ENCODE assay signal across 16 cellular contexts in the genomic region with DNA sequence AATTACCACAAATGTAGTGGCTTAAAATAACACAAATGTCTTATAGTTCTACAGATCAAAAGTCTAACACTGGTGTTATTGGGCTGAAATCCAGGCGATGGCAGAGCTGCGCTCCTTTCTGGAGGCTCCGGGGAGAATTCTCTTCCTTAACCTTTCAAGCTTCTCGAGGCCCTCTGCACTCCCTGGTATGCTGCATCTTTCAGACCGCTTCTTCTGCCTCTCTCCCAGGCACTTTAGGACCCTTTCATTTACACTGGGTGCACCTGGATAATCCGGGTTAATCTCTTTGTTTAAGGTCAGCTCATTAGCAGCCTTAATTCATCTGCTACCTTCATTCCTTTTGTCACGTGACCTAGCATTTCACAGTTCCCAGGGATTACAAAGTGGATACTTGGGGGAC.
A peak's percentile ranks its signal among the peaks of the same experiment; 100 is the strongest.
DNase-seq lines count a peak whose midpoint lies in the region; ATAC-seq, FAIRE-seq and TF ChIP-seq lines count a peak whose summit lies in the region.
"Had no signal": no experiment of that assay in that cellular context is flagged by ENCODE, and none has a peak within 500 bp of the region (broad histone marks: within the 10 kb centered on the region; RNA-seq: fewer than 3 reads in every experiment).

No MANE protein-coding gene starts in this region.

- no peaks in the 10 kb centered on the region for H3K36me3 Mint-ChIP-seq in type B pancreatic cell
- no peaks in the 10 kb centered on the region for H3K36me3 Mint-ChIP-seq in Calu3 (ENCODE audit: insufficient read depth, unreplicated experiment)

- H3K9me3 ChIP-seq in HepG2 (ENCODE audit: low read length) (no peaks in the 10 kb centered on the region), right lobe of liver (no peaks in the 10 kb centered on the region), vagina (no peaks in the 10 kb centered on the region)

- H3K4me3 ChIP-seq in HepG2 (replicated peaks in 1 of 3; ENCODE audit: insufficient read depth in 1 of 3, low read depth in 2 of 3, low read length in 3 of 3) (no peak overlapping the region), right lobe of liver (no peak overlapping the region), astrocyte of the spinal cord (ENCODE audit: low read depth, low read length) (no peak overlapping the region), vagina (no peak overlapping the region)
- H3K4me3 ChIP-seq: heart right ventricle, lung had no signal

- H3K4me1 ChIP-seq in HepG2 (ENCODE audit: insufficient read depth, low read length) (peaks cover 28% of the 10 kb centered on the region), right lobe of liver (peaks cover 0 to 14% (median 8%) of the 10 kb centered on the region in 4 donors), vagina (no peaks in the 10 kb centered on the region)
- H3K4me1 ChIP-seq: parathyroid adenoma had no signal

- H3K27me3 ChIP-seq in HepG2 (ENCODE audit: control insufficient read depth in 1 of 2, insufficient read depth in 2 of 2, low read length in 2 of 2) (no peaks in the 10 kb centered on the region), right lobe of liver (no peaks in the 10 kb centered on the region), vagina (no peaks in the 10 kb centered on the region)
- H3K27me3 ChIP-seq: heart right ventricle had no signal

- in situ Hi-C loops in HepG2 (cut with HindIII; ENCODE audit: extremely low pct_ligation_motif_present, low pct_unique_long_range_greater_than_20kb), result no loop called here
- in situ Hi-C loops in astrocyte of the spinal cord (cut with HindIII; ENCODE audit: low sequenced_read_pairs), result no loop called here

- H3K4me2 ChIP-seq in HepG2 (ENCODE audit: low read depth, low read length), result no peak overlapping the region

- no peaks in the 10 kb centered on the region for H4K20me1 ChIP-seq in HepG2 (ENCODE audit: insufficient read depth, low read length)

- H2AFZ ChIP-seq in HepG2 (ENCODE audit: low read length), result no peak overlapping the region
- H2AFZ ChIP-seq: parathyroid adenoma had no signal

- WGBS in HepG2 (ENCODE audit: low lambda C conversion rate), result 89% methylated on average over 7 of the region's 7 CpGs
- WGBS in right lobe of liver (ENCODE audit: insufficient coverage, low coverage, low lambda C conversion rate, missing lambda C conversion rate), result 85% methylated on average over 7 of the region's 7 CpGs

- no peak for TF ChIP-seq RAD21 in HepG2 (CRISPR knock-in tag; IDR thresholded peaks at IDR 0.05)

- CTCF ChIA-PET in HepG2 (lab: Yijun Ruan, JAX; ENCODE audit: low intra/inter-chr PET ratio, low total read pairs), result no interaction called here
- CTCF ChIA-PET in Calu3 (lab: Charles Lee), result no interaction called here

- TF ChIP-seq POLR2A in HepG2 (IDR thresholded peaks at IDR 0.05; ENCODE audit: insufficient read depth in 1 of 2, low read depth in 2 of 2, low read length in 2 of 2) (no peak), right lobe of liver (IDR thresholded peaks at IDR 0.05) (no peak), vagina (IDR thresholded peaks at IDR 0.05) (no peak)

- intact Hi-C loops in HepG2 (cut with micrococcal nuclease; ENCODE audit: unreplicated experiment) (loop anchor here (1.0 kb wide), 1 partner anchor 118 kb away; no protein-coding TSS in a partner anchor), right lobe of liver (cut with DNase I) (no loop called here), vagina (cut with DNase I) (no loop called here), Calu3 (cut with micrococcal nuclease; ENCODE audit: unreplicated experiment) (no loop called here)

- H3K4me3 Mint-ChIP-seq in type B pancreatic cell (no peak overlapping the region), Calu3 (ENCODE audit: low read depth, unreplicated experiment) (no peak overlapping the region)
- H3K4me3 Mint-ChIP-seq: stimulated activated effector memory CD8-positive, alpha-beta T cell treated with anti-CD3 and anti-CD28 coated beads, Interleukin-12 subunit alpha, Interleukin-12 subunit beta, amount 100 ng/mL, for 72 hours had no signal

- H3K27me3 Mint-ChIP-seq in type B pancreatic cell (no peaks in the 10 kb centered on the region), Calu3 (ENCODE audit: unreplicated experiment) (no peaks in the 10 kb centered on the region)

- POLR2A ChIA-PET in HepG2 (lab: Yijun Ruan, JAX), result interaction anchor here (2.0 to 2.4 kb wide), 2 partner anchors 35 to 73 kb away, joined by 5 to 8 read pairs; no protein-coding TSS in a partner anchor

- H3K36me3 ChIP-seq in HepG2 (replicated peaks in 1 of 2; ENCODE audit: control insufficient read depth in 1 of 2, insufficient read depth in 2 of 2, low read length in 2 of 2), result peaks cover 0 to 4% of the 10 kb centered on the region in 2 experiments; a peak in 1 of 5 replicates
- H3K36me3 ChIP-seq in right lobe of liver, result no peaks in the 10 kb centered on the region
- no peaks in the 10 kb centered on the region for H3K36me3 ChIP-seq in vagina
- H3K36me3 ChIP-seq: heart right ventricle had no signal

- no peak overlapping the region for H3K9ac ChIP-seq in HepG2 (ENCODE audit: insufficient read depth, low read depth, low read length)
- H3K9ac ChIP-seq: parathyroid adenoma had no signal

- no peaks in the 10 kb centered on the region for H3K79me2 ChIP-seq in HepG2 (ENCODE audit: insufficient read depth, low read length)
- H3K79me2 ChIP-seq: parathyroid adenoma had no signal

- no peak for TF ChIP-seq EP300 in HepG2 (IDR thresholded peaks at IDR 0.05; ENCODE audit: low read depth in 2 of 2, low read length in 2 of 2)
- TF ChIP-seq EP300 in HepG2 (CRISPR knock-in tag; IDR thresholded peaks at IDR 0.05; ENCODE audit: borderline replicate concordance), result no peak

- FAIRE-seq in HepG2 (lab: Jason Lieb, UNC), result no peak

- H3K27ac ChIP-seq in HepG2 (ENCODE audit: extremely low read length, insufficient read depth, low read length), result no peak overlapping the region
- H3K27ac ChIP-seq in right lobe of liver, result no peak overlapping the region
- H3K27ac ChIP-seq in vagina, result no peak overlapping the region
- H3K27ac ChIP-seq: heart right ventricle, parathyroid adenoma had no signal

- TF ChIP-seq CTCF in HepG2 (CRISPR knock-in tag; IDR thresholded peaks at IDR 0.05) (peak; percentile 22; the same call in 1 of the 2 replicates), right lobe of liver (IDR thresholded peaks at IDR 0.05) (no peak), astrocyte of the spinal cord (IDR thresholded peaks at IDR 0.05; ENCODE audit: low read depth, low read length) (no peak), type B pancreatic cell (conservative IDR thresholded peaks at IDR 0.05) (peak; percentile 47), vagina (IDR thresholded peaks at IDR 0.05) (no peak), Calu3 (IDR thresholded peaks at IDR 0.05; ENCODE audit: unreplicated experiment) (no peak)

- H3K27ac Mint-ChIP-seq in type B pancreatic cell (no peak overlapping the region), Calu3 (ENCODE audit: unreplicated experiment) (no peak overlapping the region)
- H3K27ac Mint-ChIP-seq: stimulated activated effector memory CD8-positive, alpha-beta T cell treated with anti-CD3 and anti-CD28 coated beads, Interleukin-12 subunit alpha, Interleukin-12 subunit beta, amount 100 ng/mL, for 72 hours had no signal

- H3K4me1 Mint-ChIP-seq in type B pancreatic cell (ENCODE audit: unreplicated experiment) (peaks cover 9% of the 10 kb centered on the region), Calu3 (ENCODE audit: low read depth, unreplicated experiment) (no peaks in the 10 kb centered on the region)

- DNase-seq in HepG2 (ENCODE audit: low spot score) (no peak), right lobe of liver (no peak), astrocyte of the spinal cord (ENCODE audit: low read depth, low spot score) (peak; percentile 12), iPS-NIHi11 (ENCODE audit: low spot score) (peak; percentile 10), type B pancreatic cell (ENCODE audit: extremely low spot score, unreplicated experiment) (no peak), vagina (ENCODE audit: extremely low spot score in 2 of 2) (no peak), Calu3 (no peak)
- DNase-seq: activated CD4-positive, CD25-positive, alpha-beta regulatory T cell treated with anti-CD3 and anti-CD28 coated beads, Interleukin-2, amount 50 U/mL, for 72 hours; amniotic stem cell; DMS79 treated with DMSO at 0.1 percent for 48 hours; heart right ventricle; IMR-90 had no signal

- H3K9me3 Mint-ChIP-seq in type B pancreatic cell (no peaks in the 10 kb centered on the region), Calu3 (ENCODE audit: low read depth, unreplicated experiment) (peaks cover 2% of the 10 kb centered on the region)

- BruUV-seq in HepG2 (replicated peaks; lab: Mats Ljungman, UMichigan) (no TSS peak), Calu3 (replicated peaks; lab: Mats Ljungman, UMichigan) (no TSS peak)

- no peak for ATAC-seq in HepG2
- no peak for ATAC-seq in right lobe of liver
- ATAC-seq in GM19324 (IDR thresholded peaks at IDR 0.05; ENCODE audit: low FRiP score, unreplicated experiment), result no peak
- ATAC-seq: heart right ventricle; stimulated activated effector memory CD8-positive, alpha-beta T cell treated with anti-CD3 and anti-CD28 coated beads, Interleukin-12 subunit alpha, Interleukin-12 subunit beta, amount 100 ng/mL, for 72 hours had no signal

TF ChIP-seq in HepG2, 621 proteins besides CTCF, POLR2A, EP300 and RAD21:
- TF ChIP-seq STAG1 (CRISPR knock-in tag; IDR thresholded peaks at IDR 0.05), result peak; percentile 33; the same call in 1 of the 2 replicates
- no peak for TF ChIP-seq KDM5B (CRISPR knock-in tag; IDR thresholded peaks at IDR 0.05; ENCODE audit: borderline replicate concordance)
TF ChIP-seq in HepG2: peak in this region for 1.

Comparison
In these comparisons a context has a peak if more than half of its experiments do, and no peak if none do; other contexts are left out.
1. CTCF ChIP-seq: peak in HepG2 (single experiment) and type B pancreatic cell (single experiment); none in right lobe of liver (0 of 4), astrocyte of the spinal cord (single experiment), vagina (0 of 3) and Calu3 (single experiment).
2. DNase-seq: peak in astrocyte of the spinal cord (single experiment) and iPS-NIHi11 (single experiment); none in HepG2 (single experiment), right lobe of liver (0 of 3), type B pancreatic cell (single experiment), vagina (0 of 2) and Calu3 (single experiment).